In the genomic region with DNA sequence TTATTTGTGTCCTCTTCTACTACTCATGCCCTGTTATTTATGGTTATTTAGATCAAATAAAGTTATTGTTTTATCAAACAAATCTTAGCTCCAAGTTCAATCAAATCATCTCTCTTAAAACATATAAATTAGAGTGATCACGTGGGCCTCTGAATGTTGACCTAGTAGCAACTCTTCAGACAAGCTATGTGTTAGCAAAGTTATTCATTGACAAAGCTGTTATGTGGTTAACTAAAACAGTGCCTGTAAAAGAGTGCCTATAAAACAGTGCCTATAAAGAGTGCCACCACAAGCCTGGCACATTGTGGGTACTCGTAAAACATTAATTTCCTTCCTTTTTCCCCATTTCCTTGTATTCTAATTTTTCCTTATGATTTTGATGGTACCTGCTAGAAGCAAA, we compare ENCODE assay signal across 22 cellular contexts.
"Had no signal": no experiment of that assay in that cellular context is flagged by ENCODE, and none has a peak within 500 bp of the region (broad histone marks: within the 10 kb centered on the region; RNA-seq: fewer than 3 reads in every experiment).

No MANE protein-coding gene starts in this region.

- FAIRE-seq: endothelial cell of umbilical vein, frontal cortex, TTC549 had no signal

- H3K36me3 ChIP-seq: adrenal gland, ascending aorta, esophagus muscularis mucosa had no signal

- H3K4me1 ChIP-seq: adrenal gland, ascending aorta, esophagus muscularis mucosa had no signal

- H3K27me3 ChIP-seq: adrenal gland, ascending aorta, dorsolateral prefrontal cortex, esophagus muscularis mucosa had no signal

- DNase-seq: activated CD4-positive, alpha-beta T cell treated with anti-CD3 and anti-CD28 coated beads for 1 hour; activated CD4-positive, alpha-beta T cell treated with anti-CD3 and anti-CD28 coated beads, Interleukin-2, amount 50 U/mL, for 1 hour; activated gamma-delta T cell treated with Interleukin-2 at 50 U/mL for 16 hours; activated T-cell treated with anti-CD3 and anti-CD28 coated beads, Interleukin-2, amount 50 U/mL, for 1 hour; adrenal gland; central memory CD4-positive, alpha-beta T cell; dorsolateral prefrontal cortex; effector memory CD8-positive, alpha-beta T cell; hypothalamus; left cardiac atrium; natural killer cell; psoas muscle; right cardiac atrium; stimulated activated CD4-positive, alpha-beta T cell treated with anti-CD3 and anti-CD28 coated beads, Interleukin-4, amount 100 ng/mL, for 4 hours; stimulated activated naive CD8-positive, alpha-beta T cell treated with anti-CD3 and anti-CD28 coated beads, Interleukin-15, Interleukin-2, amounts not matched to agents 100 U/mL and 50 U/mL, for 24 hours had no signal

- H3K9me3 ChIP-seq: adrenal gland, ascending aorta, esophagus muscularis mucosa, psoas muscle had no signal

- H3K4me3 ChIP-seq: adrenal gland, ascending aorta, dorsolateral prefrontal cortex, esophagus muscularis mucosa, lung, psoas muscle had no signal

- ATAC-seq: activated naive CD4-positive, alpha-beta T cell treated with anti-CD3 and anti-CD28 coated beads, Interleukin-2, amount 50 U/mL, for 72 hours; effector memory CD8-positive, alpha-beta T cell; left cardiac atrium; natural killer cell; psoas muscle; right cardiac atrium; stimulated activated naive CD8-positive, alpha-beta T cell treated with anti-CD3 and anti-CD28 coated beads, Interleukin-15, Interleukin-2, amounts not matched to agents 100 U/mL and 50 U/mL, for 24 hours had no signal

- H3K27ac ChIP-seq: adrenal gland, ascending aorta, dorsolateral prefrontal cortex, esophagus muscularis mucosa, psoas muscle had no signal
